Comparison of ENCODE assay signal across 35 cellular contexts in genomic region chr20:52987295-52987694, GRCh38.
"Had no signal": no experiment of that assay in that cellular context is flagged by ENCODE, and none has a peak within 500 bp of the region (broad histone marks: within the 10 kb centered on the region; RNA-seq: fewer than 3 reads in every experiment).

No MANE protein-coding gene starts in this region.

- H3K27ac Mint-ChIP-seq: activated B cell treated with CpG ODN at 0.5 μM for 24 hours; activated CD4-positive, alpha-beta memory T cell treated with anti-CD3 and anti-CD28 coated beads for 36 hours; activated CD8-positive, alpha-beta T cell treated with anti-CD3 and anti-CD28 coated beads for 36 hours; activated naive CD4-positive, alpha-beta T cell treated with anti-CD3 and anti-CD28 coated beads, Interleukin-2, amount 10 ng/mL, durations not matched to agents 7 days and 5 days; activated naive CD8-positive, alpha-beta T cell treated with anti-CD3 and anti-CD28 coated beads for 36 hours; activated T-helper 17 cell treated with anti-CD3 and anti-CD28 coated beads, Interleukin-2, amount 50 U/mL, for 72 hours; T-helper 1 cell treated with Interleukin-12 subunit alpha and Interleukin-12 subunit beta and Interleukin-4 antibody, amounts not matched to agents 30 μg/mL and 1 μg/mL, for 36 hours; T-helper 2 cell treated with Interferon-gamma antibody and Interleukin-4, amounts not matched to agents 5 μg/mL and 100 μg/mL, for 36 hours had no signal

- H3K9me3 ChIP-seq: adrenal gland, body of pancreas, breast epithelium had no signal

- ATAC-seq: activated CD8-positive, alpha-beta T cell treated with anti-CD3 and anti-CD28 coated beads for 36 hours; activated naive CD4-positive, alpha-beta T cell treated with anti-CD3 and anti-CD28 coated beads, Interleukin-2, amount 50 U/mL, for 72 hours; activated T-helper 17 cell treated with anti-CD3 and anti-CD28 coated beads, Interleukin-2, amount 50 U/mL, for 72 hours; body of pancreas had no signal

- H3K4me3 ChIP-seq: adrenal gland, body of pancreas, breast epithelium had no signal

- H3K4me3 Mint-ChIP-seq: activated B cell treated with CpG ODN at 0.5 μM for 24 hours; activated CD4-positive, alpha-beta memory T cell treated with anti-CD3 and anti-CD28 coated beads for 36 hours; activated CD4-positive, alpha-beta T cell treated with anti-CD3 and anti-CD28 coated beads, Interleukin-2, amount 10 ng/mL, durations not matched to agents 24 days and 14 days; activated CD8-positive, alpha-beta T cell treated with anti-CD3 and anti-CD28 coated beads for 36 hours; activated naive CD4-positive, alpha-beta T cell treated with anti-CD3 and anti-CD28 coated beads, Interleukin-2, amount 10 ng/mL, durations not matched to agents 7 days and 5 days; activated naive CD8-positive, alpha-beta T cell treated with anti-CD3 and anti-CD28 coated beads for 36 hours; activated T-helper 1 cell treated with anti-CD3 and anti-CD28 coated beads, Interleukin-12 subunit alpha, Interleukin-12 subunit beta, Interleukin-2, Interleukin-4 antibody, amounts not matched to agents 30 ng/mL and 10 ng/mL and 1 ng/mL, durations not matched to agents 14 hours and 24 hours and 36 hours; activated T-helper 17 cell treated with anti-CD3 and anti-CD28 coated beads, Interleukin-2, amount 50 U/mL, for 72 hours; central memory CD8-positive, alpha-beta T cell; T-helper 1 cell treated with Interleukin-12 subunit alpha and Interleukin-12 subunit beta and Interleukin-4 antibody, amounts not matched to agents 30 μg/mL and 1 μg/mL, for 36 hours; T-helper 2 cell treated with Interferon-gamma antibody and Interleukin-4, amounts not matched to agents 5 μg/mL and 100 μg/mL, for 36 hours had no signal

- DNase-seq: activated B cell treated with CpG ODN at 0.5 μM for 24 hours; activated CD4-positive, alpha-beta memory T cell treated with anti-CD3 and anti-CD28 coated beads for 36 hours; activated CD4-positive, alpha-beta T cell treated with anti-CD3 and anti-CD28 coated beads for 4 hours; activated CD4-positive, alpha-beta T cell treated with anti-CD3 and anti-CD28 coated beads, Interleukin-2, amount 10 ng/mL, durations not matched to agents 24 days and 14 days; activated CD4-positive, alpha-beta T cell treated with anti-CD3 and anti-CD28 coated beads, Interleukin-2, amount 50 U/mL, for 1 hour; activated CD4-positive, alpha-beta T cell treated with anti-CD3 and anti-CD28 coated beads, Interleukin-2, amount 50 U/mL, for 4 hours; activated CD4-positive, CD25-positive, alpha-beta regulatory T cell treated with anti-CD3 and anti-CD28 coated beads, Interleukin-2, amount 50 U/mL, for 72 hours; activated CD8-positive, alpha-beta memory T cell treated with anti-CD3 and anti-CD28 coated beads, Interleukin-2, amount 50 U/mL, for 4 hours; activated CD8-positive, alpha-beta T cell treated with anti-CD3 and anti-CD28 coated beads for 36 hours; activated effector memory CD4-positive, alpha-beta T cell treated with anti-CD3 and anti-CD28 coated beads, Interleukin-2, amount 50 U/mL, for 16 hours; activated gamma-delta T cell treated with Interleukin-2 at 50 U/mL for 16 hours; activated naive CD4-positive, alpha-beta T cell; activated naive CD4-positive, alpha-beta T cell treated with anti-CD3 and anti-CD28 coated beads, Interleukin-2, amount 10 ng/mL, durations not matched to agents 7 days and 5 days; activated naive CD8-positive, alpha-beta T cell treated with anti-CD3 and anti-CD28 coated beads for 36 hours; activated T-cell treated with anti-CD3 and anti-CD28 coated beads for 4 hours; activated T-cell treated with anti-CD3 and anti-CD28 coated beads, Interleukin-2, amount 50 U/mL, for 1 hour; activated T-cell treated with anti-CD3 and anti-CD28 coated beads, Interleukin-2, amount 50 U/mL, for 48 hours; adrenal gland; amniotic stem cell; aorta; body of pancreas; brain microvascular endothelial cell; caudate nucleus; cerebellar nuclear complex; T-helper 1 cell; T-helper 2 cell; T-helper 9 cell had no signal

- H3K36me3 ChIP-seq: adrenal gland, brain microvascular endothelial cell, breast epithelium had no signal

- H3K27ac ChIP-seq: adrenal gland, body of pancreas, brain microvascular endothelial cell, breast epithelium, VCaP had no signal

- H3K27me3 Mint-ChIP-seq: activated CD4-positive, alpha-beta T cell treated with anti-CD3 and anti-CD28 coated beads, Interleukin-2, amount 10 ng/mL, durations not matched to agents 24 days and 14 days; activated naive CD4-positive, alpha-beta T cell treated with anti-CD3 and anti-CD28 coated beads, Interleukin-2, amount 10 ng/mL, durations not matched to agents 7 days and 5 days; activated T-helper 17 cell treated with anti-CD3 and anti-CD28 coated beads, Interleukin-2, amount 50 U/mL, for 72 hours had no signal

- H3K9me3 Mint-ChIP-seq: activated B cell treated with CpG ODN at 0.5 μM for 24 hours; activated CD4-positive, alpha-beta memory T cell treated with anti-CD3 and anti-CD28 coated beads for 36 hours; activated CD4-positive, alpha-beta T cell treated with anti-CD3 and anti-CD28 coated beads, Interleukin-2, amount 10 ng/mL, durations not matched to agents 24 days and 14 days; activated CD8-positive, alpha-beta T cell treated with anti-CD3 and anti-CD28 coated beads for 36 hours; activated naive CD4-positive, alpha-beta T cell treated with anti-CD3 and anti-CD28 coated beads, Interleukin-2, amount 10 ng/mL, durations not matched to agents 7 days and 5 days; activated naive CD8-positive, alpha-beta T cell treated with anti-CD3 and anti-CD28 coated beads for 36 hours; activated T-helper 1 cell treated with anti-CD3 and anti-CD28 coated beads, Interleukin-12 subunit alpha, Interleukin-12 subunit beta, Interleukin-2, Interleukin-4 antibody, amounts not matched to agents 30 ng/mL and 10 ng/mL and 1 ng/mL, durations not matched to agents 14 hours and 24 hours and 36 hours; activated T-helper 17 cell treated with anti-CD3 and anti-CD28 coated beads, Interleukin-2, amount 50 U/mL, for 72 hours; central memory CD8-positive, alpha-beta T cell; T-helper 1 cell treated with Interleukin-12 subunit alpha and Interleukin-12 subunit beta and Interleukin-4 antibody, amounts not matched to agents 30 μg/mL and 1 μg/mL, for 36 hours; T-helper 2 cell treated with Interferon-gamma antibody and Interleukin-4, amounts not matched to agents 5 μg/mL and 100 μg/mL, for 36 hours had no signal

- H3K4me1 ChIP-seq: body of pancreas had no signal

- H3K36me3 Mint-ChIP-seq: activated naive CD8-positive, alpha-beta T cell treated with anti-CD3 and anti-CD28 coated beads for 36 hours had no signal
